ENCODE assay signal across 22 cellular contexts in the genomic region with DNA sequence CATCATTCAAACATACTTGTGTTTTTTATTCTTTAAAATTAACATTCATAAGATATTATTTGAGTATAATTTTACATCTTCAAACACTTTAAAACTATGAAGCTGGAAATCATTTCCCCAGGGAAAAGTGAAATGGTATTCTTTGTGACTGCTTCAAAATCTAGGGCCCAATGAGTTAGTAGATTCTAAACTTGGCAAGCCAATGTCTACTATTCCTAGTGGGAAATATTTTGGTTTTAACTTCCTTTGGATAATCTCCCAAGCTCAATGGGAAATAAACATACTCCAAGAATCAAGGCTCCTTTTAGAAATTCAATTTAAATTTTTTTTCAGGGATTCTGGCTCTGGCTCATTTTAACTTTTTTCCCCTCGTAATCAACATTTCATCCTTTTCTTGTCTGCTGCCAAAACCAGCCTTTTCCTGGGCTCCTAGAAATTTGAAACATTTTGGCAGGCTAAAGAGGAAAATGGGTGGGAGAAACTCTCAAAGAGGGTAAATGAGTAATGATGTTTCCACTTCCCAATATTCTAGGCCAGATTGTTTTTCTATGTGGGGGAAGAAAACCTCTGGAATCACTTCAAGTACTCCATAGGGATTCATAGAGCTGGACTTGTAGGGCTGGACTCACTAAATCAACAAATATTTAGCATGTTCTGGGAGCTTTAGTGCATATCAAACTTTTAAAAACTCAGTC.
A peak's percentile ranks its signal among the peaks of the same experiment; 100 is the strongest.
DNase-seq lines count a peak whose midpoint lies in the region; ATAC-seq and TF ChIP-seq lines count a peak whose summit lies in the region.
"Had no signal": no experiment of that assay in that cellular context is flagged by ENCODE, and none has a peak within 500 bp of the region (broad histone marks: within the 10 kb centered on the region; RNA-seq: fewer than 3 reads in every experiment).

No MANE protein-coding gene starts in this region.

- H3K36me3 ChIP-seq in heart left ventricle, result no peaks in the 10 kb centered on the region
- no peaks in the 10 kb centered on the region for H3K36me3 ChIP-seq in sigmoid colon
- H3K36me3 ChIP-seq: neutrophil, uterus had no signal

- TF ChIP-seq EP300 in sigmoid colon (IDR thresholded peaks at IDR 0.05), result no peak

- no peaks in the 10 kb centered on the region for H3K9me3 Mint-ChIP-seq in stimulated activated memory B cell treated with anti-CD40 and anti-IgM and Interleukin-4, amounts not matched to agents 10 μg/mL and 1 μg/mL and 100 μg/mL, for 72 hours
- H3K9me3 Mint-ChIP-seq: effector memory CD8-positive, alpha-beta T cell; immature natural killer cell had no signal

- no peak overlapping the region for H3K4me3 Mint-ChIP-seq in stimulated activated memory B cell treated with anti-CD40 and anti-IgM and Interleukin-4, amounts not matched to agents 10 μg/mL and 1 μg/mL and 100 μg/mL, for 72 hours
- H3K4me3 Mint-ChIP-seq: activated naive CD4-positive, alpha-beta T cell treated with anti-CD3 and anti-CD28 coated beads, Interleukin-2, amount 10 ng/mL, durations not matched to agents 7 days and 5 days; effector memory CD8-positive, alpha-beta T cell; IgD-negative memory B cell; immature natural killer cell had no signal

- H3K4me3 ChIP-seq in heart left ventricle (no peak overlapping the region), skeletal muscle cell (ENCODE audit: low read depth, low read length) (no peak overlapping the region), sigmoid colon (no peak overlapping the region)
- H3K4me3 ChIP-seq: uterus had no signal

- H3K27me3 ChIP-seq in heart left ventricle (no peaks in the 10 kb centered on the region), sigmoid colon (no peaks in the 10 kb centered on the region)
- H3K27me3 ChIP-seq: neutrophil, uterus had no signal

- DNase-seq in Daoy (ENCODE audit: low read depth) (peak; percentile 16), astrocyte of the hippocampus (ENCODE audit: low read depth, low spot score) (peak; percentile 78), heart left ventricle (peak in 1 of 5 donors; percentile 25), skeletal muscle cell (ENCODE audit: low read depth) (peak; percentile 85), T-helper 1 cell (no peak), sigmoid colon (no peak), GM13977 (ENCODE audit: low spot score) (no peak)
- DNase-seq: activated CD4-positive, CD25-positive, alpha-beta regulatory T cell treated with anti-CD3 and anti-CD28 coated beads, Interleukin-2, amount 50 U/mL, for 72 hours; activated CD8-positive, alpha-beta memory T cell treated with anti-CD3 and anti-CD28 coated beads, Interleukin-2, amount 50 U/mL, for 4 hours; activated naive CD4-positive, alpha-beta T cell treated with anti-CD3 and anti-CD28 coated beads, Interleukin-2, amount 10 ng/mL, durations not matched to agents 7 days and 5 days; caudate nucleus; effector memory CD8-positive, alpha-beta T cell; GDM1; immature natural killer cell; NCI-H1092 treated with DMSO at 0.1 percent for 48 hours; NCI-H2171; SHP77; small intestine; uterus had no signal

- in situ Hi-C loops in GM13977 (cut with MboI; ENCODE audit: low pct_unique_long_range_greater_than_20kb, low sequenced_read_pairs, unreplicated experiment), result no loop called here

- peaks cover 9% of the 10 kb centered on the region for H3K27me3 Mint-ChIP-seq in stimulated activated memory B cell treated with anti-CD40 and anti-IgM and Interleukin-4, amounts not matched to agents 10 μg/mL and 1 μg/mL and 100 μg/mL, for 72 hours
- H3K27me3 Mint-ChIP-seq: IgD-negative memory B cell had no signal

- peaks cover 0 to 22% (median 4%) of the 10 kb centered on the region in 12 donors for H3K4me1 ChIP-seq in heart left ventricle
- peaks cover 0 to under 1% (median 0%) of the 10 kb centered on the region in 4 donors for H3K4me1 ChIP-seq in sigmoid colon

- H3K36me3 Mint-ChIP-seq in stimulated activated memory B cell treated with anti-CD40 and anti-IgM and Interleukin-4, amounts not matched to agents 10 μg/mL and 1 μg/mL and 100 μg/mL, for 72 hours, result no peaks in the 10 kb centered on the region
- H3K36me3 Mint-ChIP-seq: activated naive CD4-positive, alpha-beta T cell treated with anti-CD3 and anti-CD28 coated beads, Interleukin-2, amount 10 ng/mL, durations not matched to agents 7 days and 5 days; IgD-negative memory B cell; immature natural killer cell had no signal

- peaks cover 0 to 6% (median 0%) of the 10 kb centered on the region in 12 donors for H3K9me3 ChIP-seq in heart left ventricle
- no peaks in the 10 kb centered on the region for H3K9me3 ChIP-seq in sigmoid colon
- H3K9me3 ChIP-seq: neutrophil, uterus had no signal

- TF ChIP-seq CTCF in heart left ventricle (IDR thresholded peaks at IDR 0.05) (no peak), sigmoid colon (IDR thresholded peaks at IDR 0.05) (no peak), GM13977 (IDR thresholded peaks at IDR 0.05; ENCODE audit: extremely low read depth, insufficient read depth, missing control alignments) (no peak)

- H3K27ac ChIP-seq in heart left ventricle, result peak overlapping the region in 10 of 12 donors; percentile 38 to 74 (median 64)
- H3K27ac ChIP-seq in sigmoid colon, result peak overlapping the region in 2 of 4 donors; percentile 24 to 29
- H3K27ac ChIP-seq: neutrophil had no signal

- peak; percentile 75 to 96 (median 85) for ATAC-seq in heart left ventricle
- ATAC-seq in stimulated activated memory B cell treated with anti-CD40 and anti-IgM and Interleukin-4, amounts not matched to agents 10 μg/mL and 1 μg/mL and 100 μg/mL, for 72 hours, result no peak
- ATAC-seq: effector memory CD8-positive, alpha-beta T cell had no signal

- intact Hi-C loops in heart left ventricle (cut with DNase I) (no loop called here), sigmoid colon (cut with DNase I) (no loop called here)

- no peak overlapping the region for H3K27ac Mint-ChIP-seq in stimulated activated memory B cell treated with anti-CD40 and anti-IgM and Interleukin-4, amounts not matched to agents 10 μg/mL and 1 μg/mL and 100 μg/mL, for 72 hours
- H3K27ac Mint-ChIP-seq: activated naive CD4-positive, alpha-beta T cell treated with anti-CD3 and anti-CD28 coated beads, Interleukin-2, amount 10 ng/mL, durations not matched to agents 7 days and 5 days; effector memory CD8-positive, alpha-beta T cell; immature natural killer cell had no signal

- TF ChIP-seq POLR2A in heart left ventricle (IDR thresholded peaks at IDR 0.05) (no peak), sigmoid colon (IDR thresholded peaks at IDR 0.05) (no peak)

- H3K4me1 Mint-ChIP-seq in stimulated activated memory B cell treated with anti-CD40 and anti-IgM and Interleukin-4, amounts not matched to agents 10 μg/mL and 1 μg/mL and 100 μg/mL, for 72 hours, result no peaks in the 10 kb centered on the region
- H3K4me1 Mint-ChIP-seq: activated naive CD4-positive, alpha-beta T cell treated with anti-CD3 and anti-CD28 coated beads, Interleukin-2, amount 10 ng/mL, durations not matched to agents 7 days and 5 days; immature natural killer cell had no signal

- 31 to 46% (median 42%) methylated on average over 1 of the region's 1 CpG for WGBS in heart left ventricle, 4 donors
- WGBS in sigmoid colon, 2 donors, result 76 to 90% methylated on average over 1 of the region's 1 CpG

Comparison
In these comparisons a context has a peak if more than half of its experiments do, and no peak if none do; other contexts are left out.
1. DNase-seq: peak in Daoy (single experiment), astrocyte of the hippocampus (single experiment) and skeletal muscle cell (single experiment); none in T-helper 1 cell (0 of 5), sigmoid colon (single experiment) and GM13977 (single experiment).